Comparison of ENCODE assay signal across 39 cellular contexts in genomic region chr19:56193981-56194380, GRCh38. TPM values are rescaled to one million over a fixed set of nuclear protein-coding genes. Genes with fewer than 3 reads are reported as not detected.
DNase-seq lines count a peak whose midpoint lies in the region; ATAC-seq, FAIRE-seq and TF ChIP-seq lines count a peak whose summit lies in the region.
"Had no signal": no experiment of that assay in that cellular context is flagged by ENCODE, and none has a peak within 500 bp of the region (broad histone marks: within the 10 kb centered on the region; RNA-seq: fewer than 3 reads in every experiment).

No MANE protein-coding gene starts in this region.

- DNase-seq in D721Med (ENCODE audit: insufficient read length, low spot score) (peak; percentile 73), NCI-H82 (lab: John Stamatoyannopoulos, UW) (peak; percentile 78), NCI-H82 treated with DMSO at 0.1 percent for 48 hours (lab: John Stamatoyannopoulos, UW; ENCODE audit: unreplicated experiment) (peak; percentile 56), WERI-Rb-1 (peak; percentile 60), Karpas-422 (no peak), NCI-H1417 treated with DMSO at 0.1 percent for 48 hours (lab: John Stamatoyannopoulos, UW) (no peak), Kasumi-1 (lab: John Stamatoyannopoulos, UW) (no peak)
- DNase-seq in activated T-cell treated with anti-CD3 and anti-CD28 coated beads, Interleukin-2, amount 50 U/mL, for 4 hours = no peak
- DNase-seq: 8988T; ACHN; AML-193; BE2C; C1 segment of cervical spinal cord; Caco-2; Calu3; CD4-positive, alpha-beta memory T cell; CD4-positive, alpha-beta T cell; CD4-positive, CD25-positive, alpha-beta regulatory T cell; CD8-positive, alpha-beta memory T cell; CD8-positive, alpha-beta T cell; COR-L47; DMS 273 treated with DMSO at 0.1 percent for 48 hours; DMS153; DMS53; DMS79; DMS79 treated with DMSO at 0.1 percent for 48 hours; DND-41; EL had no signal

- peaks cover 8% of the 10 kb centered on the region for H3K27me3 Mint-ChIP-seq in activated T-cell treated with anti-CD3 and anti-CD28 coated beads, Interleukin-2, amount 50 U/mL, for 4 hours (ENCODE audit: low read depth)
- H3K27me3 Mint-ChIP-seq: CD4-positive, alpha-beta T cell had no signal

- H3K4me3 Mint-ChIP-seq in activated T-cell treated with anti-CD3 and anti-CD28 coated beads, Interleukin-2, amount 50 U/mL, for 4 hours = no peak overlapping the region
- H3K4me3 Mint-ChIP-seq: B cell; CD14-positive monocyte; CD4-positive, alpha-beta memory T cell; CD4-positive, alpha-beta T cell; CD4-positive, CD25-positive, alpha-beta regulatory T cell; CD8-positive, alpha-beta memory T cell; CD8-positive, alpha-beta T cell had no signal

- H3K27me3 ChIP-seq in WERI-Rb-1 (ENCODE audit: insufficient read depth, low read depth, severe bottlenecking) = no peaks in the 10 kb centered on the region
- H3K27me3 ChIP-seq in Karpas-422 (ENCODE audit: low read length) = no peaks in the 10 kb centered on the region
- H3K27me3 ChIP-seq: BLaER1; BLaER1 treated with 17β-estradiol and CSF1 and Interleukin-3, amounts not matched to agents 10 nM and 100 nM had no signal

- no peaks in the 10 kb centered on the region for H3K4me1 ChIP-seq in Karpas-422 (ENCODE audit: low read length)
- H3K4me1 ChIP-seq: A549; BE2C; BLaER1; BLaER1 treated with 17β-estradiol and CSF1 and Interleukin-3, amounts not matched to agents 10 nM and 100 nM; Caco-2 had no signal

- no peaks in the 10 kb centered on the region for H3K36me3 ChIP-seq in WERI-Rb-1
- no peaks in the 10 kb centered on the region for H3K36me3 ChIP-seq in Karpas-422 (ENCODE audit: insufficient read depth, low read length)
- H3K36me3 ChIP-seq: BE2C; BLaER1; BLaER1 treated with 17β-estradiol and CSF1 and Interleukin-3, amounts not matched to agents 10 nM and 100 nM had no signal

- H3K36me3 Mint-ChIP-seq in activated T-cell treated with anti-CD3 and anti-CD28 coated beads, Interleukin-2, amount 50 U/mL, for 4 hours (ENCODE audit: insufficient read depth) = no peaks in the 10 kb centered on the region
- H3K36me3 Mint-ChIP-seq: CD14-positive monocyte; CD4-positive, alpha-beta memory T cell; CD4-positive, CD25-positive, alpha-beta regulatory T cell; CD8-positive, alpha-beta T cell had no signal

- FAIRE-seq in D721Med (lab: Jason Lieb, UNC) = no peak
- FAIRE-seq: A204.1, A549 had no signal

- no peak overlapping the region for H2AFZ ChIP-seq in Karpas-422 (ENCODE audit: low read length)

- no peaks in the 10 kb centered on the region for H3K9me3 Mint-ChIP-seq in activated T-cell treated with anti-CD3 and anti-CD28 coated beads, Interleukin-2, amount 50 U/mL, for 4 hours
- H3K9me3 Mint-ChIP-seq: CD4-positive, alpha-beta memory T cell; CD4-positive, alpha-beta T cell; CD4-positive, CD25-positive, alpha-beta regulatory T cell; CD8-positive, alpha-beta memory T cell; CD8-positive, alpha-beta T cell had no signal

- H3K4me3 ChIP-seq in WERI-Rb-1 (ENCODE audit: low read depth, low read length) (peak overlapping the region; percentile 29), Karpas-422 (ENCODE audit: low read length) (no peak overlapping the region)
- H3K4me3 ChIP-seq: A549; BLaER1; BLaER1 treated with 17β-estradiol and CSF1 and Interleukin-3, amounts not matched to agents 10 nM and 100 nM had no signal

- no peaks in the 10 kb centered on the region for H3K9me3 ChIP-seq in WERI-Rb-1 (ENCODE audit: severe bottlenecking)
- H3K9me3 ChIP-seq in Karpas-422 (ENCODE audit: low read length) = no peaks in the 10 kb centered on the region
- H3K9me3 ChIP-seq: BE2C; BLaER1; BLaER1 treated with 17β-estradiol and CSF1 and Interleukin-3, amounts not matched to agents 10 nM and 100 nM; Caco-2 had no signal

- H3K79me2 ChIP-seq in Karpas-422 (ENCODE audit: low read length) = no peaks in the 10 kb centered on the region

- no peaks in the 10 kb centered on the region for H4K20me1 ChIP-seq in Karpas-422 (ENCODE audit: insufficient read depth, low read depth, low read length)
- H4K20me1 ChIP-seq: BLaER1; BLaER1 treated with 17β-estradiol and CSF1 and Interleukin-3, amounts not matched to agents 10 nM and 100 nM had no signal

- H3K9ac ChIP-seq in Karpas-422 (ENCODE audit: low read length) = no peak overlapping the region
- H3K9ac ChIP-seq: BLaER1; BLaER1 treated with 17β-estradiol and CSF1 and Interleukin-3, amounts not matched to agents 10 nM and 100 nM had no signal

- no peaks in the 10 kb centered on the region for H3K4me1 Mint-ChIP-seq in activated T-cell treated with anti-CD3 and anti-CD28 coated beads, Interleukin-2, amount 50 U/mL, for 4 hours (ENCODE audit: low read depth)
- H3K4me1 Mint-ChIP-seq: B cell; CD14-positive monocyte; CD4-positive, alpha-beta memory T cell; CD4-positive, CD25-positive, alpha-beta regulatory T cell; CD8-positive, alpha-beta memory T cell had no signal

- ATAC-seq in activated T-cell treated with anti-CD3 and anti-CD28 coated beads, Interleukin-2, amount 50 U/mL, for 4 hours = no peak
- ATAC-seq: A549; CD8-positive, alpha-beta T cell had no signal

- peak overlapping the region; percentile 56 for H3K27ac ChIP-seq in WERI-Rb-1
- no peak overlapping the region for H3K27ac ChIP-seq in Karpas-422 (ENCODE audit: low read length)
- H3K27ac ChIP-seq: 22Rv1; A549; BLaER1; BLaER1 treated with 17β-estradiol and CSF1 and Interleukin-3, amounts not matched to agents 10 nM and 100 nM; C4-2B had no signal

- no peaks in the 10 kb centered on the region for H3K9me2 ChIP-seq in Karpas-422 (replicated peaks; ENCODE audit: insufficient read depth, low read length)

- H3K4me2 ChIP-seq in Karpas-422 (ENCODE audit: low read depth, low read length, poor library complexity, severe bottlenecking) = no peak overlapping the region
- H3K4me2 ChIP-seq: A549; BLaER1; BLaER1 treated with 17β-estradiol and CSF1 and Interleukin-3, amounts not matched to agents 10 nM and 100 nM had no signal

- TF ChIP-seq CTCF in D721Med (IDR thresholded peaks at IDR 0.05; ENCODE audit: insufficient read depth, missing control alignments) = no peak
- TF ChIP-seq CTCF in WERI-Rb-1 (IDR thresholded peaks at IDR 0.05; ENCODE audit: low read depth, low read length) = no peak

RNA-seq across cellular contexts. Expression of gene ZSCAN5B, which starts 3.6 kb away (rescaled TPM):
- 0.18 TPM in 1 of 2 replicates, not detected in the other for total RNA-seq in Karpas-422 (2014; rRNA removed; shearing (Covaris generic); ENCODE audit: low replicate concordance)
- total RNA-seq in activated T-cell treated with anti-CD3 and anti-CD28 coated beads, Interleukin-2, amount 50 U/mL, for 4 hours = not detected
- total RNA-seq: A172; A673; B cell; Caco-2; Calu3; CD4-positive, alpha-beta memory T cell; CD4-positive, alpha-beta T cell; CD4-positive, CD25-positive, alpha-beta regulatory T cell; CD8-positive, alpha-beta memory T cell; CD8-positive, alpha-beta T cell; Daoy had no signal

RNA-seq across cellular contexts. Expression of gene ZSCAN5C, which starts 8.1 kb away (rescaled TPM):
- not detected in 2 replicates for total RNA-seq in Karpas-422 (2014; rRNA removed; shearing (Covaris generic); ENCODE audit: low replicate concordance)
- total RNA-seq in activated T-cell treated with anti-CD3 and anti-CD28 coated beads, Interleukin-2, amount 50 U/mL, for 4 hours = not detected
- total RNA-seq: A172; A673; B cell; Caco-2; Calu3; CD4-positive, alpha-beta memory T cell; CD4-positive, alpha-beta T cell; CD4-positive, CD25-positive, alpha-beta regulatory T cell; CD8-positive, alpha-beta memory T cell; CD8-positive, alpha-beta T cell; Daoy had no signal

RNA-seq across cellular contexts. Expression of gene GALP, which starts 18.2 kb away (rescaled TPM):
- total RNA-seq in Karpas-422 (2014; rRNA removed; shearing (Covaris generic); ENCODE audit: low replicate concordance) = not detected in 2 replicates
- not detected for total RNA-seq in activated T-cell treated with anti-CD3 and anti-CD28 coated beads, Interleukin-2, amount 50 U/mL, for 4 hours
- total RNA-seq: A172; A673; B cell; Caco-2; Calu3; CD4-positive, alpha-beta memory T cell; CD4-positive, alpha-beta T cell; CD4-positive, CD25-positive, alpha-beta regulatory T cell; CD8-positive, alpha-beta memory T cell; CD8-positive, alpha-beta T cell; Daoy had no signal

RNA-seq across cellular contexts. Expression of gene ZNF444, which starts 52.9 kb away (rescaled TPM):
- 12.5 and 54.0 TPM in 2 replicates for total RNA-seq in Karpas-422 (2014; rRNA removed; shearing (Covaris generic); ENCODE audit: low replicate concordance)
- total RNA-seq in activated T-cell treated with anti-CD3 and anti-CD28 coated beads, Interleukin-2, amount 50 U/mL, for 4 hours = 10 to 100 TPM; 42.0 to 45.5 (median 44.9) TPM

Comparison
In these comparisons a context has a peak if more than half of its experiments do, and no peak if none do; other contexts are left out.
1. DNase-seq: peak in D721Med (single experiment), NCI-H82 (single experiment), NCI-H82 treated with DMSO at 0.1 percent for 48 hours (single experiment) and WERI-Rb-1 (single experiment); none in Karpas-422 (single experiment), NCI-H1417 treated with DMSO at 0.1 percent for 48 hours (single experiment), Kasumi-1 (0 of 2) and activated T-cell treated with anti-CD3 and anti-CD28 coated beads, Interleukin-2, amount 50 U/mL, for 4 hours (single experiment).